8 cellular contexts compared by ENCODE assay signal in genomic region chr12:12266389-12266872, GRCh38. TPM values are rescaled to one million over a fixed set of nuclear protein-coding genes. Genes with fewer than 3 reads are reported as not detected.
DNase-seq lines count a peak whose midpoint lies in the region; ATAC-seq, FAIRE-seq and TF ChIP-seq lines count a peak whose summit lies in the region.

No MANE protein-coding gene starts in this region.

- H3K27me3 ChIP-seq in CD4-positive, alpha-beta T cell (ENCODE audit: control insufficient read depth, insufficient read depth, low read length) = no peaks in the 10 kb centered on the region
- H3K27me3 ChIP-seq in stomach smooth muscle (ENCODE audit: control insufficient read depth in 1 of 2, insufficient read depth in 2 of 2, low read length in 2 of 2) = no peaks in the 10 kb centered on the region

- POLR2A ChIA-PET in CD4-positive, alpha-beta T cell (lab: Charles Lee) = interaction anchor here (0.6 to 2.0 kb wide), 12 partner anchors 8 to 721 kb away, joined by 3 to 15 read pairs (median 4); partner anchors contain the start of genes BCL2L14 and BORCS5

- H3K9me3 ChIP-seq in CD4-positive, alpha-beta T cell (ENCODE audit: control insufficient read depth, low read length) = no peaks in the 10 kb centered on the region
- H3K9me3 ChIP-seq in kidney (ENCODE audit: control insufficient read depth in 1 of 2, low read length in 2 of 2) (no peaks in the 10 kb centered on the region), stomach smooth muscle (ENCODE audit: control insufficient read depth in 2 of 2, low read length in 2 of 2) (no peaks in the 10 kb centered on the region)

- H3K36me3 Mint-ChIP-seq in CD4-positive, alpha-beta T cell (ENCODE audit: low read depth) = peaks cover 8% of the 10 kb centered on the region

- ATAC-seq in CD4-positive, alpha-beta T cell (ENCODE audit: poor library complexity) = no peak
- peak; percentile 20 for ATAC-seq in HG03095 (IDR thresholded peaks at IDR 0.05; ENCODE audit: unreplicated experiment)

- H3K27ac ChIP-seq in CD4-positive, alpha-beta T cell (ENCODE audit: low read depth, low read length) = no peak overlapping the region
- H3K27ac ChIP-seq in kidney (ENCODE audit: low read depth in 2 of 2, low read length in 2 of 2) (peak overlapping the region; percentile 100), stomach smooth muscle (ENCODE audit: low read length) (peak overlapping the region; percentile 94)

- H3K27me3 Mint-ChIP-seq in CD4-positive, alpha-beta T cell = peaks cover 6% of the 10 kb centered on the region

- TF ChIP-seq CTCF in CD4-positive, alpha-beta T cell (IDR thresholded peaks at IDR 0.05) = no peak
- TF ChIP-seq CTCF in astrocyte of the spinal cord (IDR thresholded peaks at IDR 0.05; ENCODE audit: low read depth, low read length) = no peak
- no peak for TF ChIP-seq CTCF in kidney (IDR thresholded peaks at IDR 0.05; ENCODE audit: borderline replicate concordance, extremely low read depth, insufficient read depth)

- intact Hi-C loops in CD4-positive, alpha-beta T cell (cut with DNase I, micrococcal nuclease) = loop anchor here in 1 of 2 experiments (5.0 kb wide), 1 partner anchor 86 kb away; the partner anchor contains the start of gene MANSC1
- intact Hi-C loops in kidney (cut with DNase I) = no loop called here
- intact Hi-C loops in posterior vena cava (cut with DNase I) = no loop called here

- in situ Hi-C loops in astrocyte of the spinal cord (cut with HindIII; ENCODE audit: low sequenced_read_pairs) = no loop called here

- DNase-seq in CD4-positive, alpha-beta T cell = no peak
- DNase-seq in astrocyte of the spinal cord (ENCODE audit: low read depth, low spot score) (no peak), kidney (no peak), NCI-H1105 (lab: John Stamatoyannopoulos, UW) (no peak), posterior vena cava (ENCODE audit: low spot score) (no peak), mesenteric fat pad (ENCODE audit: low spot score) (no peak)

- peak overlapping the region; percentile 18 for H3K27ac Mint-ChIP-seq in CD4-positive, alpha-beta T cell

- CTCF ChIA-PET in CD4-positive, alpha-beta T cell (lab: Charles Lee) = no interaction called here

- peak overlapping the region; percentile 91 for H3K4me3 Mint-ChIP-seq in CD4-positive, alpha-beta T cell

- no peak for FAIRE-seq in kidney (lab: Jason Lieb, UNC)

- H3K4me1 ChIP-seq in kidney (ENCODE audit: control insufficient read depth in 1 of 2, insufficient read depth in 1 of 2, low read depth in 1 of 2, low read length in 2 of 2) (peaks cover 0 to 8% of the 10 kb centered on the region in 2 donors), stomach smooth muscle (ENCODE audit: control insufficient read depth, insufficient read depth, low read length) (peaks cover 14% of the 10 kb centered on the region)

- H3K4me1 Mint-ChIP-seq in CD4-positive, alpha-beta T cell (ENCODE audit: low read depth) = peaks cover 28% of the 10 kb centered on the region

- no peaks in the 10 kb centered on the region for H3K9me3 Mint-ChIP-seq in CD4-positive, alpha-beta T cell

- H3K4me3 ChIP-seq in astrocyte of the spinal cord (ENCODE audit: low read depth, low read length) (peak overlapping the region; percentile 88), kidney (ENCODE audit: low read length in 2 of 2) (peak overlapping the region; percentile 78 to 93), stomach smooth muscle (ENCODE audit: low read length in 2 of 2) (peak overlapping the region; percentile 85 to 96)

- H3K36me3 ChIP-seq in kidney (ENCODE audit: control insufficient read depth in 1 of 2, insufficient read depth in 2 of 2, low read length in 2 of 2) = no peaks in the 10 kb centered on the region
- H3K36me3 ChIP-seq in stomach smooth muscle (ENCODE audit: control insufficient read depth in 2 of 2, insufficient read depth in 2 of 2, low read length in 2 of 2) = no peaks in the 10 kb centered on the region

- peak overlapping the region; percentile 25 to 94 for H3K9ac ChIP-seq in kidney (ENCODE audit: low read length in 2 of 2)
- peak overlapping the region; percentile 84 to 99 for H3K9ac ChIP-seq in stomach smooth muscle (ENCODE audit: low read length in 2 of 2)

RNA-seq across cellular contexts. Expression of gene LRP6, which starts 0.4 kb away (rescaled TPM):
- 1 to 10 TPM; 5.2 to 6.8 TPM for total RNA-seq in CD4-positive, alpha-beta T cell
- total RNA-seq in kidney = 44.1 TPM
- 7.5 TPM for polyA plus RNA-seq in kidney (ENCODE audit: insufficient read depth, low read depth, low replicate concordance)
- 10 to 100 TPM; 27.7 to 29.3 TPM for total RNA-seq in posterior vena cava
- total RNA-seq in mesenteric fat pad = 31.6 TPM
